Comparison of ENCODE assay signal across 11 cellular contexts in genomic region chr6:31186052-31186734, GRCh38. TPM values are rescaled to one million over a fixed set of nuclear protein-coding genes. Genes with fewer than 3 reads are reported as not detected.
DNase-seq lines count a peak whose midpoint lies in the region; FAIRE-seq and TF ChIP-seq lines count a peak whose summit lies in the region.
"Had no signal": no experiment of that assay in that cellular context is flagged by ENCODE, and none has a peak within 500 bp of the region (broad histone marks: within the 10 kb centered on the region; RNA-seq: fewer than 3 reads in every experiment).

No MANE protein-coding gene starts in this region.

- no peaks in the 10 kb centered on the region for H3K27me3 Mint-ChIP-seq in osteocyte (ENCODE audit: unreplicated experiment)

- H3K9me3 ChIP-seq in OCI-LY3 (ENCODE audit: insufficient read depth, low read length) = no peaks in the 10 kb centered on the region
- no peaks in the 10 kb centered on the region for H3K9me3 ChIP-seq in esophagus (ENCODE audit: control insufficient read depth in 2 of 2, insufficient read depth in 1 of 2, low read depth in 1 of 2, low read length in 1 of 2)
- H3K9me3 ChIP-seq in mucosa of rectum (ENCODE audit: control insufficient read depth in 2 of 2, low read length in 2 of 2) = no peaks in the 10 kb centered on the region
- no peaks in the 10 kb centered on the region for H3K9me3 ChIP-seq in tibial artery

- H3K4me2 ChIP-seq in OCI-LY3 (ENCODE audit: low read length) = peak overlapping the region; percentile 92

- H3K27ac ChIP-seq in OCI-LY3 (ENCODE audit: low read length) (peak overlapping the region; percentile 99), esophagus (ENCODE audit: low read depth in 2 of 2, low read length in 1 of 2) (peak overlapping the region; percentile 90 to 91), mucosa of rectum (ENCODE audit: low read depth in 2 of 2, low read length in 2 of 2) (peak overlapping the region; percentile 95 to 96), tibial artery (peak overlapping the region; percentile 75 to 89)
- H3K27ac ChIP-seq: SK-N-MC had no signal

- no peaks in the 10 kb centered on the region for H3K9me3 Mint-ChIP-seq in osteocyte (ENCODE audit: unreplicated experiment)

- intact Hi-C loops in tibial artery (cut with DNase I; ENCODE audit: low total_unique reads) = no loop called here

- H3K4me3 ChIP-seq in OCI-LY3 (ENCODE audit: low read length) = peak overlapping the region; percentile 92
- peak overlapping the region; percentile 6 to 22 for H3K4me3 ChIP-seq in esophagus (ENCODE audit: low read depth in 1 of 2, low read length in 2 of 2)
- peak overlapping the region; percentile 63 to 74 for H3K4me3 ChIP-seq in mucosa of rectum (ENCODE audit: low read length in 2 of 2)
- peak overlapping the region; percentile 37 to 43 for H3K4me3 ChIP-seq in tibial artery
- H3K4me3 ChIP-seq: SK-N-MC had no signal

- H3K4me1 ChIP-seq in OCI-LY3 (ENCODE audit: low read length) (peaks cover 38% of the 10 kb centered on the region), esophagus (ENCODE audit: control insufficient read depth in 2 of 2, insufficient read depth in 2 of 2, low read length in 1 of 2) (peaks cover 0 to 4% of the 10 kb centered on the region in 2 donors), mucosa of rectum (ENCODE audit: control insufficient read depth in 2 of 2, insufficient read depth in 2 of 2, low read length in 2 of 2) (peaks cover 11 to 16% of the 10 kb centered on the region in 2 donors), tibial artery (peaks cover 0 to 7% (median 0%) of the 10 kb centered on the region in 4 donors)

- peaks cover 52% of the 10 kb centered on the region for H3K79me2 ChIP-seq in OCI-LY3 (ENCODE audit: low read length)

- no peak overlapping the region for H2AFZ ChIP-seq in OCI-LY3 (ENCODE audit: low read depth, low read length)

- H3K9ac ChIP-seq in OCI-LY3 (ENCODE audit: low read length) (peak overlapping the region; percentile 99), mucosa of rectum (ENCODE audit: low read depth in 1 of 2, low read length in 2 of 2) (peak overlapping the region; percentile 79 to 83)

- H3K27me3 ChIP-seq in OCI-LY3 (ENCODE audit: low read depth, low read length) (no peaks in the 10 kb centered on the region), esophagus (ENCODE audit: control insufficient read depth in 1 of 2, insufficient read depth in 2 of 2, low read length in 2 of 2) (no peaks in the 10 kb centered on the region), mucosa of rectum (ENCODE audit: control insufficient read depth in 2 of 2, insufficient read depth in 2 of 2, low read length in 2 of 2) (no peaks in the 10 kb centered on the region), tibial artery (no peaks in the 10 kb centered on the region)

- peak; percentile 65 to 91 for DNase-seq in tibial artery
- no peak for DNase-seq in NCI-H446 treated with DMSO at 0.1 percent for 48 hours (lab: John Stamatoyannopoulos, UW)
- DNase-seq in osteocyte (ENCODE audit: extremely low spot score, unreplicated experiment) = no peak
- no peak for DNase-seq in D721Med (ENCODE audit: insufficient read length, low spot score)
- no peak for DNase-seq in GOT3 (lab: John Stamatoyannopoulos, UW)
- DNase-seq: effector CD4-positive, alpha-beta T cell had no signal

- TF ChIP-seq CTCF in OCI-LY3 (IDR thresholded peaks at IDR 0.05; ENCODE audit: low read depth, low read length) = no peak
- no peak for TF ChIP-seq CTCF in tibial artery (IDR thresholded peaks at IDR 0.05)
- TF ChIP-seq CTCF in osteocyte (IDR thresholded peaks at IDR 0.05) = no peak
- no peak for TF ChIP-seq CTCF in D721Med (IDR thresholded peaks at IDR 0.05; ENCODE audit: insufficient read depth, missing control alignments)

- 34 to 45% methylated on average over 24 of the region's 24 CpGs for WGBS in esophagus, 2 donors

- no peak for FAIRE-seq in D721Med (lab: Jason Lieb, UNC)

- H3K4me3 Mint-ChIP-seq in osteocyte (ENCODE audit: unreplicated experiment) = no peak overlapping the region

- no peaks in the 10 kb centered on the region for H3K36me3 Mint-ChIP-seq in osteocyte (ENCODE audit: unreplicated experiment)

- H3K36me3 ChIP-seq in OCI-LY3 (replicated peaks; ENCODE audit: low read depth, low read length) (no peaks in the 10 kb centered on the region), esophagus (ENCODE audit: control insufficient read depth in 2 of 2, insufficient read depth in 2 of 2, low read length in 1 of 2) (no peaks in the 10 kb centered on the region), mucosa of rectum (ENCODE audit: control insufficient read depth in 2 of 2, insufficient read depth in 2 of 2, low read length in 2 of 2) (no peaks in the 10 kb centered on the region), tibial artery (no peaks in the 10 kb centered on the region)

- no peaks in the 10 kb centered on the region for H3K4me1 Mint-ChIP-seq in osteocyte (ENCODE audit: unreplicated experiment)

- no peak overlapping the region for H3K27ac Mint-ChIP-seq in osteocyte (ENCODE audit: unreplicated experiment)

- H4K20me1 ChIP-seq in OCI-LY3 (ENCODE audit: insufficient read depth, low read length) = no peaks in the 10 kb centered on the region

RNA-seq across cellular contexts. Expression of gene POU5F1, which starts 15.7 kb away (rescaled TPM):
- under 1 TPM; 0.55 to 0.59 TPM for polyA plus RNA-seq in esophagus
- total RNA-seq in osteocyte = not detected in 2 replicates

RNA-seq across cellular contexts. Expression of gene TCF19, which starts 27.8 kb away (rescaled TPM):
- 10 to 100 TPM; 10.3 to 11.0 TPM for polyA plus RNA-seq in esophagus
- 8.2 and 8.8 TPM in 2 replicates for total RNA-seq in osteocyte

RNA-seq across cellular contexts. Expression of gene CCHCR1, which starts 28.6 kb away (rescaled TPM):
- polyA plus RNA-seq in esophagus = 10 to 100 TPM; 10.5 to 15.4 TPM
- 16.7 and 19.0 TPM in 2 replicates for total RNA-seq in osteocyte

RNA-seq across cellular contexts. Expression of gene PSORS1C2, which starts 47.3 kb away (rescaled TPM):
- polyA plus RNA-seq in esophagus = under 1 TPM; 0.22 to 0.81 TPM
- not detected in 2 replicates for total RNA-seq in osteocyte
- total RNA-seq: mesenteric fat pad had no signal

Comparison
In these comparisons a context has a peak if more than half of its experiments do, and no peak if none do; other contexts are left out.
1. H3K4me3 ChIP-seq: peak in every context shown above with its lines; median percentile 92 in OCI-LY3; 68 in mucosa of rectum; 40 in tibial artery; 14 in esophagus.
2. DNase-seq: peak in tibial artery (2 of 2); none in NCI-H446 treated with DMSO at 0.1 percent for 48 hours (single experiment), osteocyte (single experiment), D721Med (single experiment) and GOT3 (single experiment).
3. Peak in every context shown above with its lines, with median percentiles within 50 percentile points of each other: H3K27ac ChIP-seq.